13 cellular contexts compared by ENCODE assay signal in genomic region chr5:93378073-93378472, GRCh38.
DNase-seq lines count a peak whose midpoint lies in the region; ATAC-seq lines count a peak whose summit lies in the region.
"Had no signal": no experiment of that assay in that cellular context is flagged by ENCODE, and none has a peak within 500 bp of the region (broad histone marks: within the 10 kb centered on the region; RNA-seq: fewer than 3 reads in every experiment).

No MANE protein-coding gene starts in this region.

- H3K36me3 Mint-ChIP-seq in stimulated activated naive B cell treated with anti-CD40 and anti-IgM and Interleukin-4, amounts not matched to agents 10 μg/mL and 1 μg/mL and 100 μg/mL, for 72 hours = no peaks in the 10 kb centered on the region

- H3K4me3 Mint-ChIP-seq in stimulated activated naive B cell treated with anti-CD40 and anti-IgM and Interleukin-4, amounts not matched to agents 10 μg/mL and 1 μg/mL and 100 μg/mL, for 72 hours = no peak overlapping the region
- H3K4me3 Mint-ChIP-seq: activated B cell treated with CpG ODN at 0.5 μM for 24 hours, neural crest cell had no signal

- H3K27ac Mint-ChIP-seq in stimulated activated naive B cell treated with anti-CD40 and anti-IgM and Interleukin-4, amounts not matched to agents 10 μg/mL and 1 μg/mL and 100 μg/mL, for 72 hours = no peak overlapping the region
- H3K27ac Mint-ChIP-seq: activated B cell treated with CpG ODN at 0.5 μM for 24 hours had no signal

- peaks cover 4 to 8% of the 10 kb centered on the region in 2 donors for H3K9me3 Mint-ChIP-seq in stimulated activated naive B cell treated with anti-CD40 and anti-IgM and Interleukin-4, amounts not matched to agents 10 μg/mL and 1 μg/mL and 100 μg/mL, for 72 hours

- no peaks in the 10 kb centered on the region for H3K27me3 Mint-ChIP-seq in stimulated activated naive B cell treated with anti-CD40 and anti-IgM and Interleukin-4, amounts not matched to agents 10 μg/mL and 1 μg/mL and 100 μg/mL, for 72 hours
- H3K27me3 Mint-ChIP-seq: activated B cell treated with CpG ODN at 0.5 μM for 24 hours had no signal

- DNase-seq in EH (ENCODE audit: low read depth) (peak; percentile 80), NCI-H1930 (lab: John Stamatoyannopoulos, UW) (peak; percentile 17 to 49), amniotic epithelial cell (ENCODE audit: low read depth) (peak; percentile 31), kidney tubule cell (ENCODE audit: low spot score) (peak; percentile 60), globus pallidus (ENCODE audit: low spot score) (no peak), putamen (ENCODE audit: low spot score) (no peak)
- DNase-seq in stimulated activated naive B cell treated with anti-CD40 and anti-IgM and Interleukin-4, amounts not matched to agents 10 μg/mL and 1 μg/mL and 100 μg/mL, for 72 hours = no peak
- DNase-seq: activated B cell treated with CpG ODN at 0.5 μM for 24 hours; kidney; NCI-H1694; stimulated activated naive CD4-positive, alpha-beta T cell had no signal

- no peaks in the 10 kb centered on the region for H3K4me1 Mint-ChIP-seq in stimulated activated naive B cell treated with anti-CD40 and anti-IgM and Interleukin-4, amounts not matched to agents 10 μg/mL and 1 μg/mL and 100 μg/mL, for 72 hours
- H3K4me1 Mint-ChIP-seq: activated B cell treated with CpG ODN at 0.5 μM for 24 hours had no signal

- ATAC-seq in GM21360 (IDR thresholded peaks at IDR 0.05; ENCODE audit: unreplicated experiment) = no peak
- ATAC-seq in stimulated activated naive B cell treated with anti-CD40 and anti-IgM and Interleukin-4, amounts not matched to agents 10 μg/mL and 1 μg/mL and 100 μg/mL, for 72 hours (replicated peaks) = no peak

Comparison
In these comparisons a context has a peak if more than half of its experiments do, and no peak if none do; other contexts are left out.
1. DNase-seq: peak in EH (single experiment), NCI-H1930 (2 of 2), amniotic epithelial cell (single experiment) and kidney tubule cell (single experiment); none in globus pallidus (single experiment), stimulated activated naive B cell treated with anti-CD40 and anti-IgM and Interleukin-4, amounts not matched to agents 10 μg/mL and 1 μg/mL and 100 μg/mL, for 72 hours (single experiment) and putamen (single experiment).